11 cellular contexts compared by ENCODE assay signal in the genomic region with DNA sequence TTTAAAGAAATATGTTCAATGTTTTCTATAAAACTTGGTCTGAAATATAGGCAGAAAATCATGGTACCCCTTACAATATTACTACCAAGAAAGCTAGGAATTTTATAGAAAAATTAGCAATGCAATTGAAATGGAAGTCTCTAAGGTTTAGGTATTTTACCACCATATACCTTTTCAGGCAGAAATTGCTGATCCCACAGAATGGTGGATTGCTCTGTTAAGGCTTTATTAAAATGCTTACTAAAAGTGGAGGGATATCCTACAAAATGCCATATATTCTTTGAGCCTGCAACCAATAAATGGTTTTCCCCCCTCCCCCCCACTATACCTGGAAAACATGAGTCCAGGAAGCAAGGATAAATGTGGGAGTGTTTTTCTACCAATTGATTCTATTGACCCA.
"Had no signal": no experiment of that assay in that cellular context is flagged by ENCODE, and none has a peak within 500 bp of the region (broad histone marks: within the 10 kb centered on the region; RNA-seq: fewer than 3 reads in every experiment).

No MANE protein-coding gene starts in this region.

- H3K4me3 Mint-ChIP-seq: GM23338, H9, HFFc6 had no signal

- H3K9ac ChIP-seq: GM23248 had no signal

- DNase-seq: GM23248, GOT3, H7, H9, HCEC 1CT, HFFc6 had no signal

- H2AFZ ChIP-seq: GM23248, GM23338 had no signal

- H3K4me1 ChIP-seq: HAP-1 had no signal

- H3K4me1 Mint-ChIP-seq: GM23338, H9 had no signal

- H3K27ac Mint-ChIP-seq: GM23338, H9, HFFc6 had no signal

- H3K4me3 ChIP-seq: GM23248, GM23338, HAP-1 had no signal

- FAIRE-seq: H1, H54 had no signal

- H3K4me2 ChIP-seq: GM23338 had no signal

- ATAC-seq: GM23338, HCT116 had no signal

- H3K36me3 ChIP-seq: HAP-1 had no signal

- H3K27ac ChIP-seq: GM23248 had no signal
